8 cellular contexts compared by ENCODE assay signal in the genomic region with DNA sequence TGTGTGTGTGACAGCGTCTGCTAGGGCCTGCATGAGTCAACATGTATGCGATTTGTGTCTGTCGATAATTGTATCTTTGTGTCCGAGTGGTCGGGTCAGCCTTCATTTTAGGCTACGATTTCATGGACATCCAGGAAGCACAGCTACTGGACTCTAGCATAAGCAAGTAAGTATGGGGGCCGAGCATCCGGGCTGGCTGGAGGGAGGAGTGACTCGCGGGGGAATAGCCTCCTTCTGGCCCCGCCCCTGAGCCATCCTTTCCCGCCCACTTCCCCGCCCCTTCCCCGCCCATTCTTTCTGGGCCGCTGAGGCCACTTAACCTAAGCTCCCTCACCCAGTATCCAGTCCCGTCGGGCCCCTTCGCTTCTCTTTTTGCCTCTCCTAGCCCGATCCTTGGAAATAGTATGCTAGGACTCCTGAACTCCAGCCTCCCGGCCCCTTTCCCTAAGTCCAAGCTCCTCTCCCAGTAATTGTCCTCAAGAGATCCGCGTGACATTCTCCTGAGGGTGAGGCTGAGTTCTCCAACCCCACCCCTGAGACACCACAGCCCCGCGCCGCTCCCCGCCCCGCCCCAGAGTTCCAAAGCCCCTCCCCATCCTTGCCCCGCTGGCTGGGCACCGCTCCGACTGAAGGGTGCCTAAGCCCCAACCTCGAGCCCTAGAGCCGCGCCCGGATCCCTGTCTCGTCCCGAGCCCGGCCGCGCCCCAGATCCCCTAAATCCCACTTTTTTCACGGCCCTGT. TPM values are rescaled to one million over a fixed set of nuclear protein-coding genes. Genes with fewer than 3 reads are reported as not detected.
DNase-seq lines count a peak whose midpoint lies in the region; ATAC-seq and TF ChIP-seq lines count a peak whose summit lies in the region.

No MANE protein-coding gene starts in this region.

- H3K27ac ChIP-seq in OCI-LY1 (ENCODE audit: low read depth, low read length, poor library complexity, severe bottlenecking) = peak overlapping the region; percentile 87

- H3K9me3 ChIP-seq in OCI-LY1 (ENCODE audit: low read length) = no peaks in the 10 kb centered on the region
- no peaks in the 10 kb centered on the region for H3K9me3 ChIP-seq in mucosa of descending colon

- no peaks in the 10 kb centered on the region for H3K36me3 ChIP-seq in OCI-LY1 (ENCODE audit: insufficient read depth, low read length)
- H3K36me3 ChIP-seq in mucosa of descending colon (ENCODE audit: low read depth) = no peaks in the 10 kb centered on the region

- no peaks in the 10 kb centered on the region for H3F3A ChIP-seq in OCI-LY1 (ENCODE audit: insufficient read depth, low read length)

- H3K9ac ChIP-seq in OCI-LY1 (ENCODE audit: low read length) = peak overlapping the region; percentile 57

- no peaks in the 10 kb centered on the region for H3K9me2 ChIP-seq in OCI-LY1 (ENCODE audit: low read depth, low read length)

- no peaks in the 10 kb centered on the region for H3K79me2 ChIP-seq in OCI-LY1 (ENCODE audit: insufficient read depth, low read length)

- TF ChIP-seq CTCF in GM13976 (IDR thresholded peaks at IDR 0.05; ENCODE audit: borderline replicate concordance, control extremely low read depth, extremely low read depth, insufficient read depth, missing control alignments) (no peak), OCI-LY1 (IDR thresholded peaks at IDR 0.05; ENCODE audit: low read length) (no peak), epithelial cell of esophagus (IDR thresholded peaks at IDR 0.05; ENCODE audit: insufficient read depth, low read depth, low read length, missing control alignments) (no peak), mucosa of descending colon (IDR thresholded peaks at IDR 0.05) (no peak)

- intact Hi-C loops in mucosa of descending colon (cut with DNase I, micrococcal nuclease) = no loop called here

- H2AFZ ChIP-seq in OCI-LY1 (ENCODE audit: low read length) = no peak overlapping the region

- in situ Hi-C loops in GM13976 (cut with MboI; ENCODE audit: low sequenced_read_pairs, unreplicated experiment) = no loop called here

- H3K4me3 ChIP-seq in OCI-LY1 (ENCODE audit: low read depth, low read length, poor library complexity, severe bottlenecking) (peak overlapping the region; percentile 69), epithelial cell of esophagus (ENCODE audit: low read length) (peak overlapping the region; percentile 71), mucosa of descending colon (peak overlapping the region; percentile 22)

- DNase-seq in GM13976 (ENCODE audit: low spot score) = peak; percentile 97
- peak in 71 of 76 experiments; percentile 21 to 95 (median 75) for DNase-seq in HUDEP-2 (lab: John Stamatoyannopoulos, UW; ENCODE audit: unreplicated experiment in 76 of 76)
- DNase-seq in activated T-cell treated with anti-CD3 and anti-CD28 coated beads for 4 hours = peak; percentile 76
- peak; percentile 91 for DNase-seq in epithelial cell of esophagus (ENCODE audit: low read depth)
- peak; percentile 91 to 94 (median 93) for DNase-seq in mucosa of descending colon
- DNase-seq in stimulated activated CD8-positive, alpha-beta memory T cell treated with anti-CD3 and anti-CD28 coated beads, Interleukin-4, amount 100 ng/mL, for 1 hour (ENCODE audit: low read depth in 2 of 2, low spot score in 1 of 2) = peak; percentile 61 to 67

- ATAC-seq in mucosa of descending colon = peak; percentile 80
- ATAC-seq in HG03469 (IDR thresholded peaks at IDR 0.05; ENCODE audit: unreplicated experiment) = no peak

- H3K4me1 ChIP-seq in OCI-LY1 (ENCODE audit: insufficient read depth, low read length, severe bottlenecking) = peaks cover 33% of the 10 kb centered on the region
- H3K4me1 ChIP-seq in mucosa of descending colon (ENCODE audit: low read depth) = peaks cover 7% of the 10 kb centered on the region

- no peaks in the 10 kb centered on the region for H4K20me1 ChIP-seq in OCI-LY1 (ENCODE audit: insufficient read depth, low read length)

- no peaks in the 10 kb centered on the region for H3K27me3 ChIP-seq in OCI-LY1 (ENCODE audit: insufficient read depth, low read length)

- H3K4me2 ChIP-seq in OCI-LY1 (ENCODE audit: low read length) = peak overlapping the region; percentile 91

RNA-seq across cellular contexts. Expression of a gene that starts 1.2 kb away (rescaled TPM):
- 10 to 100 TPM; 18.5 to 38.5 (median 28.5) TPM for total RNA-seq in mucosa of descending colon

RNA-seq across cellular contexts. Expression of a gene that starts 9.1 kb away (rescaled TPM):
- under 1 TPM in 2 of 3 donors, not detected in 1; 0.60 to 0.79 TPM for total RNA-seq in mucosa of descending colon

RNA-seq across cellular contexts. Expression of a gene that starts 17.6 kb away (rescaled TPM):
- 1 to 10 TPM in 1 of 3 donors, under 1 TPM in 2; 0.29 to 1.3 (median 0.51) TPM for total RNA-seq in mucosa of descending colon

RNA-seq across cellular contexts. Expression of a gene that starts 23.7 kb away (rescaled TPM):
- total RNA-seq in mucosa of descending colon = 1 to 10 TPM; 4.2 to 9.7 (median 8.7) TPM

RNA-seq across cellular contexts. Expression of a gene that starts 26.9 kb away (rescaled TPM):
- total RNA-seq in mucosa of descending colon = under 1 TPM in 1 of 3 donors, not detected in 2; 0.14 TPM
